In the genomic region with DNA sequence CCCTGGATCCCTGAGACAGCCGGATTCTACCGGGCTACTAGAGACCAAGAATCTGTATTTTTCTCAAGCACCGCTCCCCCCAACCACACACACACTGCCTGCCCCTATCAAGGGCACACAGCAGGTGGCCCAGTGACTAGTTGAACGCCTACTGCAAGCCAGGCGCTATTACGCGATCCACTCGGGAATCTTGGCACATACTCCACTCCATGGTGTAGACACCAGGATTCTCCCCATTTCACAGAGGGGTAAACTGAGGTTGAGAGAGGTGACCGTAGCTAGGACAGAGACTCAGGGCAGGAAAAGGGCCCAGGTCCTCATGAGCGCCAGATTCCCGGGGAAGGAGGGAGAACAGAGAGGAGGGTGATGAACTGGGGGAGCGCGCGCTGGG, we compare ENCODE assay signal across 1 cellular context.
TF ChIP-seq lines count a peak whose summit lies in the region.

No MANE protein-coding gene starts in this region.

TF ChIP-seq in GM12878, 131 proteins besides CTCF, POLR2A, EP300 and RAD21:
- TF ChIP-seq SMARCA5 (IDR thresholded peaks at IDR 0.05) (peak; percentile 66; the same call in 1 of the 2 replicates), JUNB (IDR thresholded peaks at IDR 0.05) (no peak), ZNF217 (IDR thresholded peaks at IDR 0.05) (peak; percentile 58; the same call in 1 of the 2 replicates), RB1 (IDR thresholded peaks at IDR 0.05; ENCODE audit: borderline replicate concordance) (no peak)
- TF ChIP-seq, protein P1, sequence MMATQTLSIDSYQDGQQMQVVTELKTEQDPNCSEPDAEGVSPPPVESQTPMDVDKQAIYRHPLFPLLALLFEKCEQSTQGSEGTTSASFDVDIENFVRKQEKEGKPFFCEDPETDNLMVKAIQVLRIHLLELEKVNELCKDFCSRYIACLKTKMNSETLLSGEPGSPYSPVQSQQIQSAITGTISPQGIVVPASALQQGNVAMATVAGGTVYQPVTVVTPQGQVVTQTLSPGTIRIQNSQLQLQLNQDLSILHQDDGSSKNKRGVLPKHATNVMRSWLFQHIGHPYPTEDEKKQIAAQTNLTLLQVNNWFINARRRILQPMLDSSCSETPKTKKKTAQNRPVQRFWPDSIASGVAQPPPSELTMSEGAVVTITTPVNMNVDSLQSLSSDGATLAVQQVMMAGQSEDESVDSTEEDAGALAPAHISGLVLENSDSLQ (IDR thresholded peaks at IDR 0.05): 0 out of 2 replicates have a peak, but pooled peaks have one; percentile 7
